In the genomic region with DNA sequence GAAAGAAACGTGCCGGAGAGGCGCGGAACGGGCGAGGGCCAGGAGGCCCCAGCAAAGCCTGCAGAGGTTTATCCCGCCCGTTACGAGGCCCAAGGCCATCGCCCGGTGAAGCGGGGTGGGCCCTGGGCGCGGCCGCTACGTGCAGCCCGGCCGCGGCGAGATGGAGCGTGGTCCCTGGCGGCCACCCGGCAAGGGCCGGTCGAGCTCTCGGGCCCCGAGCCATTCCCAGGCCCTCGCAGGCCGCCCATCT, we compare ENCODE assay signal across 7 cellular contexts. TPM values are rescaled to one million over a fixed set of nuclear protein-coding genes. Genes with fewer than 3 reads are reported as not detected.
DNase-seq lines count a peak whose midpoint lies in the region; ATAC-seq, FAIRE-seq and TF ChIP-seq lines count a peak whose summit lies in the region.

No MANE protein-coding gene starts in this region.

- peaks cover 7% of the 10 kb centered on the region for H3K9me1 ChIP-seq in IMR-90 (ENCODE audit: insufficient read depth, low read length)

- dilution Hi-C loops in IMR-90 (cut with HindIII; ENCODE audit: low sequenced_read_pairs, unreplicated experiment), result no loop called here

- peak overlapping the region; percentile 93 for H2AK5ac ChIP-seq in IMR-90 (ENCODE audit: low read depth, low read length)

- H3K36me3 ChIP-seq in IMR-90 (ENCODE audit: control insufficient read depth, insufficient read depth, low read length) (peaks cover 2% of the 10 kb centered on the region; the same call in 1 of the 2 replicates), kidney (ENCODE audit: control insufficient read depth in 1 of 2, insufficient read depth in 2 of 2, low read length in 2 of 2) (no peaks in the 10 kb centered on the region), stomach smooth muscle (ENCODE audit: control insufficient read depth in 2 of 2, insufficient read depth in 2 of 2, low read length in 2 of 2) (no peaks in the 10 kb centered on the region)

- H3K9ac ChIP-seq in IMR-90 (ENCODE audit: low read depth, low read length) (peak overlapping the region; percentile 99), kidney (ENCODE audit: low read length in 2 of 2) (peak overlapping the region; percentile 49 to 79), stomach smooth muscle (ENCODE audit: low read length in 2 of 2) (peak overlapping the region; percentile 89 to 97)

- H3K4me3 ChIP-seq in IMR-90 (ENCODE audit: insufficient read depth, low read depth, low read length) (peak overlapping the region; percentile 96), kidney (ENCODE audit: low read length in 2 of 2) (peak overlapping the region; percentile 64 to 77), stomach smooth muscle (ENCODE audit: low read length in 2 of 2) (peak overlapping the region; percentile 76 to 90)

- no peaks in the 10 kb centered on the region for H3K27me3 Mint-ChIP-seq in activated naive CD8-positive, alpha-beta T cell treated with anti-CD3 and anti-CD28 coated beads, Interleukin-2, amount 10 ng/mL, durations not matched to agents 7 days and 5 days

- no peak overlapping the region for H2BK20ac ChIP-seq in IMR-90 (ENCODE audit: low read depth, low read length)

- peak overlapping the region; percentile 45 for H4K5ac ChIP-seq in IMR-90 (ENCODE audit: low read depth, low read length)

- TF ChIP-seq CTCF in IMR-90 (conservative IDR thresholded peaks at IDR 0.05; ENCODE audit: low read depth, low read length) (no peak), kidney (IDR thresholded peaks at IDR 0.05; ENCODE audit: borderline replicate concordance, extremely low read depth, insufficient read depth) (no peak)

- H3K56ac ChIP-seq in IMR-90 (ENCODE audit: extremely low read depth, insufficient read depth, low read length), result peak overlapping the region; percentile 93

- H3K4me3 Mint-ChIP-seq in activated naive CD8-positive, alpha-beta T cell treated with anti-CD3 and anti-CD28 coated beads, Interleukin-2, amount 10 ng/mL, durations not matched to agents 7 days and 5 days, result peak overlapping the region; percentile 98

- TF ChIP-seq POLR2A in IMR-90 (IDR thresholded peaks at IDR 0.05; ENCODE audit: low read depth, low read length), result no peak

- 0% methylated on average over 5 of the region's 29 CpGs; no CpG with 5 or more reads in 1 of the 2 experiments for WGBS in IMR-90 (ENCODE audit: extremely low coverage in 2 of 2, insufficient read length in 1 of 2), 2 experiments

- POLR2A ChIA-PET in IMR-90 (lab: Charles Lee; ENCODE audit: unreplicated experiment), result interaction anchor here (0.6 to 1.1 kb wide), 2 partner anchors 29 to 477 kb away, joined by 3 to 6 read pairs; no protein-coding TSS in a partner anchor
- POLR2A ChIA-PET in activated naive CD8-positive, alpha-beta T cell treated with anti-CD3 and anti-CD28 coated beads, Interleukin-2, amount 10 ng/mL, durations not matched to agents 7 days and 5 days (lab: Charles Lee), result interaction anchor here (1.2 to 3.8 kb wide), 5 partner anchors 11 to 244 kb away, joined by 4 to 25 read pairs (median 11); a partner anchor contains a TSS

- CTCF ChIA-PET in IMR-90 (lab: Yijun Ruan, JAX), result no interaction called here

- H3K36me3 Mint-ChIP-seq in activated naive CD8-positive, alpha-beta T cell treated with anti-CD3 and anti-CD28 coated beads, Interleukin-2, amount 10 ng/mL, durations not matched to agents 7 days and 5 days, result peaks cover 21% of the 10 kb centered on the region

- BruUV-seq in IMR-90 (replicated peaks; lab: Mats Ljungman, UMichigan), result no TSS peak

- H3K23ac ChIP-seq in IMR-90 (ENCODE audit: low read depth, low read length), result peak overlapping the region; percentile 36

- H3K27ac ChIP-seq in IMR-90 (ENCODE audit: insufficient read depth, low read length), result peak overlapping the region; percentile 100
- H3K27ac ChIP-seq in kidney (ENCODE audit: low read depth in 2 of 2, low read length in 2 of 2), result peak overlapping the region; percentile 94 to 98
- H3K27ac ChIP-seq in stomach smooth muscle (ENCODE audit: low read length), result peak overlapping the region; percentile 90

- H4K8ac ChIP-seq in IMR-90 (ENCODE audit: low read depth in 2 of 2, low read length in 2 of 2), result peak overlapping the region; percentile 95; a peak in 3 of 4 replicates

- TF ChIP-seq RAD21 in IMR-90 (IDR thresholded peaks at IDR 0.05; ENCODE audit: low read length), result no peak

- H3K4me1 ChIP-seq in IMR-90 (ENCODE audit: control insufficient read depth, insufficient read depth, low read length), result peaks cover 18% of the 10 kb centered on the region
- peaks cover 15 to 25% of the 10 kb centered on the region in 2 donors for H3K4me1 ChIP-seq in kidney (ENCODE audit: control insufficient read depth in 1 of 2, insufficient read depth in 1 of 2, low read depth in 1 of 2, low read length in 2 of 2)
- H3K4me1 ChIP-seq in stomach smooth muscle (ENCODE audit: control insufficient read depth, insufficient read depth, low read length), result peaks cover 38% of the 10 kb centered on the region

- in situ Hi-C loops in IMR-90 (cut with MboI; ENCODE audit: low sequenced_read_pairs), result no loop called here

- H3K14ac ChIP-seq in IMR-90 (replicated peaks; ENCODE audit: low read depth, low read length), result peak overlapping the region; percentile 95

- DNase-seq in IMR-90 (no peak), kidney (no peak), NAMALWA (ENCODE audit: low spot score) (no peak), epidermal melanocyte (ENCODE audit: insufficient read length, low spot score) (no peak)
- no peak for DNase-seq in activated naive CD8-positive, alpha-beta T cell treated with anti-CD3 and anti-CD28 coated beads, Interleukin-2, amount 10 ng/mL, durations not matched to agents 7 days and 5 days

- peak overlapping the region; percentile 89 for H3K18ac ChIP-seq in IMR-90 (ENCODE audit: low read depth, low read length)

- peak overlapping the region; percentile 99 for H2BK5ac ChIP-seq in IMR-90 (ENCODE audit: low read depth, low read length, poor library complexity, severe bottlenecking)

- peak overlapping the region; percentile 63 for H2AFZ ChIP-seq in IMR-90 (replicated peaks; ENCODE audit: low read length, poor library complexity)

- H2BK120ac ChIP-seq in IMR-90 (ENCODE audit: low read depth, low read length), result peak overlapping the region; percentile 9; the same call in 1 of the 2 replicates

- H4K91ac ChIP-seq in IMR-90 (ENCODE audit: insufficient read depth, low read depth, low read length), result peak overlapping the region; percentile 95

- no peaks in the 10 kb centered on the region for H3K9me3 Mint-ChIP-seq in activated naive CD8-positive, alpha-beta T cell treated with anti-CD3 and anti-CD28 coated beads, Interleukin-2, amount 10 ng/mL, durations not matched to agents 7 days and 5 days

- H2BK15ac ChIP-seq in IMR-90 (ENCODE audit: low read depth, low read length), result no peak overlapping the region

- H2AK9ac ChIP-seq in IMR-90 (replicated peaks; ENCODE audit: low read depth, low read length, poor library complexity), result peak overlapping the region; percentile 99

- no peak for FAIRE-seq in kidney (lab: Jason Lieb, UNC)

- H3K79me1 ChIP-seq in IMR-90 (ENCODE audit: low read depth in 1 of 2, low read length in 2 of 2), result peaks cover 10 to 42% of the 10 kb centered on the region in 2 experiments; a peak in 2 of 4 replicates

- peaks cover 47% of the 10 kb centered on the region for H3K4me1 Mint-ChIP-seq in activated naive CD8-positive, alpha-beta T cell treated with anti-CD3 and anti-CD28 coated beads, Interleukin-2, amount 10 ng/mL, durations not matched to agents 7 days and 5 days

- H3K27ac Mint-ChIP-seq in activated naive CD8-positive, alpha-beta T cell treated with anti-CD3 and anti-CD28 coated beads, Interleukin-2, amount 10 ng/mL, durations not matched to agents 7 days and 5 days, result peak overlapping the region; percentile 97

- ATAC-seq in IMR-90 (ENCODE audit: low read depth), result no peak
- no peak for ATAC-seq in activated naive CD8-positive, alpha-beta T cell treated with anti-CD3 and anti-CD28 coated beads, Interleukin-2, amount 10 ng/mL, durations not matched to agents 7 days and 5 days (ENCODE audit: low read depth)
- ATAC-seq in GM18909 (IDR thresholded peaks at IDR 0.05; ENCODE audit: poor library complexity, unreplicated experiment), result no peak

- H3K9me3 ChIP-seq in IMR-90 (ENCODE audit: control insufficient read depth, insufficient read depth, low read length) (no peaks in the 10 kb centered on the region), kidney (ENCODE audit: control insufficient read depth in 1 of 2, low read length in 2 of 2) (no peaks in the 10 kb centered on the region), stomach smooth muscle (ENCODE audit: control insufficient read depth in 2 of 2, low read length in 2 of 2) (no peaks in the 10 kb centered on the region)

- intact Hi-C loops in IMR-90 (cut with micrococcal nuclease), result loop anchor here (2.0 kb wide), 1 partner anchor 31 kb away; no protein-coding TSS in a partner anchor
- intact Hi-C loops in kidney (cut with DNase I), result no loop called here

- peak overlapping the region; percentile 49 for H3K4me2 ChIP-seq in IMR-90 (ENCODE audit: low read depth, low read length)

- H3K27me3 ChIP-seq in IMR-90 (ENCODE audit: control insufficient read depth, insufficient read depth, low read length) (no peaks in the 10 kb centered on the region), stomach smooth muscle (ENCODE audit: control insufficient read depth in 1 of 2, insufficient read depth in 2 of 2, low read length in 2 of 2) (no peaks in the 10 kb centered on the region)

- H4K20me1 ChIP-seq in IMR-90 (ENCODE audit: insufficient read depth, low read length), result peaks cover 44% of the 10 kb centered on the region

- H3K4ac ChIP-seq in IMR-90 (ENCODE audit: low read depth, low read length), result peak overlapping the region; percentile 93

RNA-seq across cellular contexts. Expression of a gene that starts 1.1 kb away (rescaled TPM):
- total RNA-seq in IMR-90 (2012; rRNA removed), result 2,738 and 3,859 TPM in 2 replicates
- polyA plus RNA-seq in IMR-90 (2012; rRNA removed), result 2,084 and 2,219 TPM in 2 replicates
- polyA plus RNA-seq in IMR-90 (2012; cell fraction: cytosol; rRNA removed), result 1,530 and 1,727 TPM in 2 replicates
- 1,603 and 1,631 TPM in 2 replicates for polyA plus RNA-seq in IMR-90 (2012; cell fraction: nucleus; rRNA removed; ENCODE audit: low replicate concordance)
- total RNA-seq in activated naive CD8-positive, alpha-beta T cell treated with anti-CD3 and anti-CD28 coated beads, Interleukin-2, amount 10 ng/mL, durations not matched to agents 7 days and 5 days, result 100 to 1,000 TPM; 965 to 980 TPM
- 1,124 TPM for total RNA-seq in kidney
- polyA plus RNA-seq in kidney (ENCODE audit: insufficient read depth, low read depth, low replicate concordance), result 799 TPM

RNA-seq across cellular contexts. Expression of a gene that starts 32.3 kb away (rescaled TPM):
- under 0.01 and 0.18 TPM in 2 replicates for total RNA-seq in IMR-90 (2012; rRNA removed)
- 0.14 TPM in 1 of 2 replicates, not detected in the other for polyA plus RNA-seq in IMR-90 (2012; rRNA removed)
- polyA plus RNA-seq in IMR-90 (2012; cell fraction: cytosol; rRNA removed), result 0.02 TPM in 1 of 2 replicates, not detected in the other
- 0.07 and 0.16 TPM in 2 replicates for polyA plus RNA-seq in IMR-90 (2012; cell fraction: nucleus; rRNA removed; ENCODE audit: low replicate concordance)
- not detected for total RNA-seq in activated naive CD8-positive, alpha-beta T cell treated with anti-CD3 and anti-CD28 coated beads, Interleukin-2, amount 10 ng/mL, durations not matched to agents 7 days and 5 days
- 5.4 TPM for total RNA-seq in kidney
- 2.7 TPM for polyA plus RNA-seq in kidney (ENCODE audit: insufficient read depth, low read depth, low replicate concordance)

RNA-seq across cellular contexts. Expression of a gene that starts 42.5 kb away (rescaled TPM):
- total RNA-seq in IMR-90 (2012; rRNA removed) (10.0 and 13.4 TPM in 2 replicates), kidney (69.7 TPM)
- polyA plus RNA-seq in IMR-90 (2012; rRNA removed) (44.7 and 45.1 TPM in 2 replicates), kidney (ENCODE audit: insufficient read depth, low read depth, low replicate concordance) (50.4 TPM)
- polyA plus RNA-seq in IMR-90 (2012; cell fraction: cytosol; rRNA removed), result 12.9 and 33.6 TPM in 2 replicates
- 188 and 399 TPM in 2 replicates for polyA plus RNA-seq in IMR-90 (2012; cell fraction: nucleus; rRNA removed; ENCODE audit: low replicate concordance)
- 10 to 100 TPM; 86.7 to 90.2 TPM for total RNA-seq in activated naive CD8-positive, alpha-beta T cell treated with anti-CD3 and anti-CD28 coated beads, Interleukin-2, amount 10 ng/mL, durations not matched to agents 7 days and 5 days
